Comparison of ENCODE assay signal across 15 cellular contexts in genomic region chr1:77273891-77274290, GRCh38. TPM values are rescaled to one million over a fixed set of nuclear protein-coding genes. Genes with fewer than 3 reads are reported as not detected.
DNase-seq lines count a peak whose midpoint lies in the region; ATAC-seq and TF ChIP-seq lines count a peak whose summit lies in the region.
"Had no signal": no experiment of that assay in that cellular context is flagged by ENCODE, and none has a peak within 500 bp of the region (broad histone marks: within the 10 kb centered on the region; RNA-seq: fewer than 3 reads in every experiment).

No MANE protein-coding gene starts in this region.

- no peak overlapping the region for H4K91ac ChIP-seq in mesenchymal stem cell (ENCODE audit: low read length)

- H3K79me1 ChIP-seq in mesenchymal stem cell (replicated peaks; ENCODE audit: low read length, poor library complexity, severe bottlenecking): no peaks in the 10 kb centered on the region

- H3K9ac ChIP-seq in GM23248 (no peak overlapping the region), mesenchymal stem cell (ENCODE audit: low read length) (no peak overlapping the region)
- H3K9ac ChIP-seq: BLaER1 treated with 17β-estradiol and CSF1 and Interleukin-3, amounts not matched to agents 10 nM and 100 nM had no signal

- H3K4me1 ChIP-seq in GM23248 (ENCODE audit: insufficient read depth): peaks cover 11% of the 10 kb centered on the region; the same call in 1 of the 2 replicates
- peaks cover 2% of the 10 kb centered on the region for H3K4me1 ChIP-seq in mesenchymal stem cell (ENCODE audit: control insufficient read depth, insufficient read depth, low read depth, low read length)

- H2AK5ac ChIP-seq in mesenchymal stem cell (ENCODE audit: low read length, severe bottlenecking): no peak overlapping the region

- no peak overlapping the region for H2BK120ac ChIP-seq in mesenchymal stem cell (ENCODE audit: low read depth, low read length)

- H3K79me2 ChIP-seq in GM23248 (ENCODE audit: insufficient read depth): no peaks in the 10 kb centered on the region

- H3K14ac ChIP-seq in mesenchymal stem cell (ENCODE audit: low read length in 2 of 2): no peak overlapping the region

- H4K8ac ChIP-seq in mesenchymal stem cell (ENCODE audit: low read length): no peak overlapping the region

- peak; percentile 46 for DNase-seq in GM23248
- DNase-seq in NB4 (ENCODE audit: low read depth): peak; percentile 24
- peak; percentile 38 for DNase-seq in dedifferentiated amniotic fluid mesenchymal stem cell (ENCODE audit: extremely low spot score)
- peak; percentile 17 for DNase-seq in mesenchymal stem cell
- DNase-seq in mucosa of gallbladder (ENCODE audit: low spot score): no peak
- DNase-seq in GM10248 (ENCODE audit: extremely low spot score): no peak
- DNase-seq: GF-D8, H7, NCI-H1105, NCI-H187, NCI-H510A, SHP77 treated with DMSO at 0.1 percent for 48 hours had no signal

- POLR2A ChIA-PET in GM10248 (lab: Yijun Ruan, JAX): no interaction called here

- H3K27me3 ChIP-seq in GM23248 (replicated peaks; ENCODE audit: insufficient read depth) (no peaks in the 10 kb centered on the region), mesenchymal stem cell (ENCODE audit: control insufficient read depth in 1 of 2, insufficient read depth in 1 of 2, low read length in 2 of 2) (no peaks in the 10 kb centered on the region)

- no peak overlapping the region; the same call in 1 of the 2 replicates for H2AFZ ChIP-seq in GM23248
- H2AFZ ChIP-seq in mesenchymal stem cell (ENCODE audit: low read depth, low read length): no peak overlapping the region

- H3K4me3 ChIP-seq in GM23248: no peak overlapping the region
- no peak overlapping the region for H3K4me3 ChIP-seq in NB4 (ENCODE audit: low read depth, low read length)
- H3K4me3 ChIP-seq in mesenchymal stem cell (ENCODE audit: insufficient read depth in 1 of 2, low read depth in 1 of 2, low read length in 2 of 2): no peak overlapping the region
- H3K4me3 ChIP-seq: BLaER1 treated with 17β-estradiol and CSF1 and Interleukin-3, amounts not matched to agents 10 nM and 100 nM had no signal

- no peak overlapping the region for H2BK5ac ChIP-seq in mesenchymal stem cell (ENCODE audit: low read depth, low read length, poor library complexity, severe bottlenecking)

- TF ChIP-seq POLR2A in NB4 (IDR thresholded peaks at IDR 0.05; ENCODE audit: extremely low read depth, insufficient read length): no peak

- no peak overlapping the region for H2BK12ac ChIP-seq in mesenchymal stem cell (ENCODE audit: low read length in 2 of 2)

- H3K23ac ChIP-seq in mesenchymal stem cell (ENCODE audit: low read length in 2 of 2): no peak overlapping the region

- in situ Hi-C loops in GM23248 (cut with MboI): no loop called here

- no peak overlapping the region for H3K18ac ChIP-seq in mesenchymal stem cell (ENCODE audit: low read depth in 1 of 2, low read length in 2 of 2)

- H2BK15ac ChIP-seq in mesenchymal stem cell (ENCODE audit: low read depth, poor library complexity, severe bottlenecking): no peak overlapping the region

- no peaks in the 10 kb centered on the region for H4K20me1 ChIP-seq in GM23248 (ENCODE audit: insufficient read depth)
- H4K20me1 ChIP-seq: BLaER1 treated with 17β-estradiol and CSF1 and Interleukin-3, amounts not matched to agents 10 nM and 100 nM had no signal

- H3K36me3 ChIP-seq in GM23248 (ENCODE audit: low read depth): no peaks in the 10 kb centered on the region
- no peaks in the 10 kb centered on the region for H3K36me3 ChIP-seq in mesenchymal stem cell (ENCODE audit: control insufficient read depth in 1 of 2, insufficient read depth in 2 of 2, low read depth in 1 of 2, low read length in 2 of 2)
- H3K36me3 ChIP-seq: BLaER1 treated with 17β-estradiol and CSF1 and Interleukin-3, amounts not matched to agents 10 nM and 100 nM had no signal

- ATAC-seq in HG03139 (IDR thresholded peaks at IDR 0.05; ENCODE audit: unreplicated experiment): no peak

- CTCF ChIA-PET in GM10248 (lab: Yijun Ruan, JAX): interaction anchor here (1.0 kb wide), 1 partner anchor 29 kb away, joined by 3 read pairs; no protein-coding TSS in a partner anchor

- H3F3A ChIP-seq in GM23248 (ENCODE audit: insufficient read depth): peaks cover 13% of the 10 kb centered on the region; the same call in 1 of the 2 replicates

- no peak overlapping the region for H3K27ac ChIP-seq in GM23248
- no peak overlapping the region for H3K27ac ChIP-seq in mesenchymal stem cell (ENCODE audit: low read length, poor library complexity, severe bottlenecking)
- H3K27ac ChIP-seq: BLaER1 treated with 17β-estradiol and CSF1 and Interleukin-3, amounts not matched to agents 10 nM and 100 nM had no signal

- TF ChIP-seq CTCF in NB4 (IDR thresholded peaks at IDR 0.05; ENCODE audit: low read depth, low read length) (no peak), GM10248 (IDR thresholded peaks at IDR 0.05; ENCODE audit: control extremely low read depth, extremely low read depth, low read depth, missing control alignments) (no peak)

- H3K9me2 ChIP-seq in GM23248 (ENCODE audit: insufficient read depth): no peaks in the 10 kb centered on the region

- H3K4me2 ChIP-seq in GM23248 (ENCODE audit: unreplicated experiment) (no peak overlapping the region), mesenchymal stem cell (ENCODE audit: low read length, poor library complexity, severe bottlenecking) (no peak overlapping the region)
- H3K4me2 ChIP-seq: BLaER1 treated with 17β-estradiol and CSF1 and Interleukin-3, amounts not matched to agents 10 nM and 100 nM had no signal

- H3K4ac ChIP-seq in mesenchymal stem cell (ENCODE audit: low read depth in 1 of 2, low read length in 2 of 2): no peak overlapping the region

- H3K9me3 ChIP-seq in GM23248 (ENCODE audit: low read depth) (no peaks in the 10 kb centered on the region), mesenchymal stem cell (ENCODE audit: control insufficient read depth, low read length) (no peaks in the 10 kb centered on the region)
- H3K9me3 ChIP-seq: BLaER1 treated with 17β-estradiol and CSF1 and Interleukin-3, amounts not matched to agents 10 nM and 100 nM had no signal

RNA-seq across cellular contexts. Expression of gene AK5, which starts 7.9 kb away (rescaled TPM):
- total RNA-seq in GM23248 (2014; rRNA removed; shearing (Covaris generic)): 65.3 and 81.3 TPM in 2 replicates
- 78.8 and 83.9 TPM in 2 replicates for polyA plus RNA-seq in GM23248 (2016; fragmentation: Nextera tagmentation; extraction: Ambion mirVana)
- 48.1 TPM for polyA plus RNA-seq in mesenchymal stem cell (2013, experiment 1 of 2)
- polyA plus RNA-seq in mesenchymal stem cell (2013, experiment 2 of 2): 45.6 TPM
- 1.2 TPM for total RNA-seq in mucosa of gallbladder
- total RNA-seq: HT-29 had no signal

RNA-seq across cellular contexts. Expression of gene PIGK, which starts 54.7 kb away (rescaled TPM):
- 55.3 and 60.0 TPM in 2 replicates for total RNA-seq in GM23248 (2014; rRNA removed; shearing (Covaris generic))
- polyA plus RNA-seq in GM23248 (2016; fragmentation: Nextera tagmentation; extraction: Ambion mirVana): 79.2 and 79.8 TPM in 2 replicates
- polyA plus RNA-seq in mesenchymal stem cell (2013, experiment 1 of 2): 44.9 TPM
- polyA plus RNA-seq in mesenchymal stem cell (2013, experiment 2 of 2): 46.7 TPM
- total RNA-seq in mucosa of gallbladder: 32.5 TPM

Comparison
In these comparisons a context has a peak if more than half of its experiments do, and no peak if none do; other contexts are left out.
1. DNase-seq: peak in GM23248 (single experiment), NB4 (single experiment), dedifferentiated amniotic fluid mesenchymal stem cell (single experiment) and mesenchymal stem cell (single experiment); none in mucosa of gallbladder (single experiment) and GM10248 (single experiment).
2. RNA of gene AK5, which starts 7.9 kb away (total RNA-seq): 65.3 to 81.3 TPM in GM23248; 1.2 TPM in mucosa of gallbladder (single experiment); every median in the first group is over 10 times any median in the second.